1 cellular context compared by ENCODE assay signal in genomic region chr14:50116221-50116956, GRCh38.
A peak's percentile ranks its signal among the peaks of the same experiment; 100 is the strongest.
TF ChIP-seq lines count a peak whose summit lies in the region.

VCPKMT (minus strand) TSS chr14:50116572; CDS start chr14:50116552, 20 bp downstream.

TF ChIP-seq in HepG2, 621 proteins besides CTCF, POLR2A, EP300 and RAD21 (continued from another document and continues in another):
- TF ChIP-seq MIXL1 (CRISPR knock-in tag; IDR thresholded peaks at IDR 0.05) (no peak), ZNF326 (CRISPR knock-in tag; IDR thresholded peaks at IDR 0.05; ENCODE audit: borderline replicate concordance) (no peak), CENPX (CRISPR knock-in tag; IDR thresholded peaks at IDR 0.05) (no peak), ZNF10 (CRISPR knock-in tag; IDR thresholded peaks at IDR 0.05; ENCODE audit: borderline replicate concordance, low read depth) (no peak), SNAPC4 (CRISPR knock-in tag; IDR thresholded peaks at IDR 0.05) (no peak), STAT6 (CRISPR knock-in tag; IDR thresholded peaks at IDR 0.05; ENCODE audit: borderline replicate concordance) (no peak), ZNF235 (CRISPR knock-in tag; IDR thresholded peaks at IDR 0.05; ENCODE audit: borderline replicate concordance) (no peak), ZNF547 (CRISPR knock-in tag; IDR thresholded peaks at IDR 0.05) (no peak), GABPB1 (CRISPR knock-in tag; IDR thresholded peaks at IDR 0.05) (peak; percentile 92), FLYWCH1 (CRISPR knock-in tag; IDR thresholded peaks at IDR 0.05) (no peak), NKX3-1 (CRISPR knock-in tag; IDR thresholded peaks at IDR 0.05) (no peak; the same call in 1 of the 2 replicates), PITX1 (CRISPR knock-in tag; IDR thresholded peaks at IDR 0.05) (peak; percentile 59), NCOA2 (CRISPR knock-in tag; IDR thresholded peaks at IDR 0.05) (peak; percentile 47; the same call in 1 of the 2 replicates), NR2C2 (CRISPR knock-in tag; IDR thresholded peaks at IDR 0.05; ENCODE audit: borderline replicate concordance) (peak; percentile 55), KLF9 (CRISPR knock-in tag; IDR thresholded peaks at IDR 0.05; ENCODE audit: low read depth) (peak; percentile 77; the same call in 1 of the 2 replicates), ZNF724P (CRISPR knock-in tag; IDR thresholded peaks at IDR 0.05; ENCODE audit: borderline replicate concordance) (peak; percentile 81; the same call in 1 of the 2 replicates), ZNF253 (CRISPR knock-in tag; IDR thresholded peaks at IDR 0.05; ENCODE audit: borderline replicate concordance) (no peak), PRDM10 (CRISPR knock-in tag; IDR thresholded peaks at IDR 0.05; ENCODE audit: low read depth) (peak; percentile 51; the same call in 1 of the 2 replicates), DR1 (CRISPR knock-in tag; IDR thresholded peaks at IDR 0.05) (peak; percentile 81), ZNF792 (CRISPR knock-in tag; IDR thresholded peaks at IDR 0.05) (peak; percentile 73; the same call in 1 of the 2 replicates), ZNF781 (CRISPR knock-in tag; IDR thresholded peaks at IDR 0.05; ENCODE audit: borderline replicate concordance, not compliant biosample characterization) (peak; percentile 53), ZNF563 (CRISPR knock-in tag; IDR thresholded peaks at IDR 0.05) (peak; percentile 70; the same call in 1 of the 2 replicates), ZNF20 (CRISPR knock-in tag; IDR thresholded peaks at IDR 0.05) (no peak), ZC3H4 (CRISPR knock-in tag; IDR thresholded peaks at IDR 0.05; ENCODE audit: borderline replicate concordance) (no peak), ZBTB42 (CRISPR knock-in tag; IDR thresholded peaks at IDR 0.05) (no peak), PLRG1 (conservative IDR thresholded peaks at IDR 0.05) (no peak), ZNF546 (CRISPR knock-in tag; conservative IDR thresholded peaks at IDR 0.05) (no peak), ZNF335 (CRISPR knock-in tag; IDR thresholded peaks at IDR 0.05) (peak; percentile 55; the same call in 1 of the 2 replicates), KDM6A (CRISPR knock-in tag; IDR thresholded peaks at IDR 0.05; ENCODE audit: low read depth) (no peak), MIER2 (CRISPR knock-in tag; IDR thresholded peaks at IDR 0.05) (no peak), ZNF7 (CRISPR knock-in tag; IDR thresholded peaks at IDR 0.05) (no peak), SP5 (CRISPR knock-in tag; IDR thresholded peaks at IDR 0.05; ENCODE audit: borderline replicate concordance, low read depth) (peak; percentile 99), SIN3B (IDR thresholded peaks at IDR 0.05; ENCODE audit: low read length) (peak; percentile 88), YEATS4 (CRISPR knock-in tag; IDR thresholded peaks at IDR 0.05; ENCODE audit: borderline replicate concordance) (peak; percentile 95), SAFB2 (CRISPR knock-in tag; IDR thresholded peaks at IDR 0.05; ENCODE audit: borderline replicate concordance, low read depth) (no peak), ZNF674 (CRISPR knock-in tag; IDR thresholded peaks at IDR 0.05; ENCODE audit: low read depth) (no peak), PAWR (CRISPR knock-in tag; IDR thresholded peaks at IDR 0.05; ENCODE audit: borderline replicate concordance) (no peak), MYC (CRISPR knock-in tag; IDR thresholded peaks at IDR 0.05; ENCODE audit: borderline replicate concordance) (peak; percentile 92), ZNF749 (CRISPR knock-in tag; IDR thresholded peaks at IDR 0.05; ENCODE audit: borderline replicate concordance) (peak; percentile 60; the same call in 1 of the 2 replicates), ZNF691 (CRISPR knock-in tag; IDR thresholded peaks at IDR 0.05; ENCODE audit: borderline replicate concordance, low read depth) (peak; percentile 77; the same call in 1 of the 2 replicates), ETV6 (CRISPR knock-in tag; conservative IDR thresholded peaks at IDR 0.05) (no peak; the same call in 1 of the 2 replicates), MAX (IDR thresholded peaks at IDR 0.05) (peak; percentile 92), MLX (CRISPR knock-in tag; IDR thresholded peaks at IDR 0.05) (no peak), USF2 (IDR thresholded peaks at IDR 0.05; ENCODE audit: low read depth, low read length) (no peak), USF2 (CRISPR knock-in tag; IDR thresholded peaks at IDR 0.05; ENCODE audit: borderline replicate concordance) (no peak), SKIL (CRISPR knock-in tag; IDR thresholded peaks at IDR 0.05; ENCODE audit: borderline replicate concordance) (no peak; the same call in 1 of the 2 replicates), NFIB (CRISPR knock-in tag; IDR thresholded peaks at IDR 0.05; ENCODE audit: borderline replicate concordance) (no peak), ZNF709 (CRISPR knock-in tag; IDR thresholded peaks at IDR 0.05) (no peak)
